Comparison of ENCODE assay signal across 8 cellular contexts in genomic region chr13:19782049-19782726, GRCh38. TPM values are rescaled to one million over a fixed set of nuclear protein-coding genes. Genes with fewer than 3 reads are reported as not detected.
DNase-seq lines count a peak whose midpoint lies in the region; ATAC-seq lines count a peak whose summit lies in the region.

No MANE protein-coding gene starts in this region.

- WGBS in aorta, 2 donors, result 0 to 1% methylated on average over 71 to 77 of the region's 77 CpGs

- peak overlapping the region; percentile 93 to 100 (median 98) for H3K27ac ChIP-seq in BLaER1 treated with 17β-estradiol and CSF1 and Interleukin-3, amounts not matched to agents 10 nM and 100 nM
- H3K27ac ChIP-seq in aorta (ENCODE audit: low read depth in 1 of 2, low read length in 2 of 2), result peak overlapping the region; percentile 65 to 94

- intact Hi-C loops in aorta (cut with DNase I), result loop anchor here (5.0 to 10.0 kb wide), 4 partner anchors 80 to 175 kb away; partner anchors contain the start of genes ZMYM5 (in 2 of the 2), MPHOSPH8 (in 1 of the 2) and ZMYM2 (in 1 of the 2)

- peak; percentile 29 to 60 (median 43) for DNase-seq in T-helper 1 cell
- DNase-seq in anterior cingulate cortex (lab: John Stamatoyannopoulos, UW), result peak in 53 of 58 donors; percentile 27 to 73 (median 53)
- peak; percentile 65 for DNase-seq in hepatic stellate cell (ENCODE audit: low spot score)
- DNase-seq in retina, result peak; percentile 89
- DNase-seq in aorta, result peak; percentile 79 to 86

- H3K4me2 ChIP-seq in BLaER1 treated with 17β-estradiol and CSF1 and Interleukin-3, amounts not matched to agents 10 nM and 100 nM, result peak overlapping the region; percentile 49 to 90 (median 77)

- peaks cover 0 to 24% (median 14%) of the 10 kb centered on the region in 11 experiments; a peak in 15 of 22 replicates for H3K9me3 ChIP-seq in BLaER1 treated with 17β-estradiol and CSF1 and Interleukin-3, amounts not matched to agents 10 nM and 100 nM (replicated peaks in 1 of 11)
- H3K9me3 ChIP-seq in aorta (ENCODE audit: control insufficient read depth, low read length), result no peaks in the 10 kb centered on the region

- H3K36me3 ChIP-seq in BLaER1 treated with 17β-estradiol and CSF1 and Interleukin-3, amounts not matched to agents 10 nM and 100 nM, result peaks cover 0 to 21% (median 16%) of the 10 kb centered on the region in 11 experiments; a peak in 19 of 22 replicates
- no peaks in the 10 kb centered on the region for H3K36me3 ChIP-seq in aorta (ENCODE audit: control insufficient read depth in 1 of 2, insufficient read depth in 2 of 2, low read length in 1 of 2)

- peaks cover 3 to 12% (median 6%) of the 10 kb centered on the region in 10 experiments; a peak in 11 of 20 replicates for H3K4me1 ChIP-seq in BLaER1 treated with 17β-estradiol and CSF1 and Interleukin-3, amounts not matched to agents 10 nM and 100 nM
- no peaks in the 10 kb centered on the region for H3K4me1 ChIP-seq in aorta (ENCODE audit: control insufficient read depth in 1 of 2, insufficient read depth in 2 of 2, low read length in 2 of 2)

- no peaks in the 10 kb centered on the region for H3K27me3 ChIP-seq in BLaER1 treated with 17β-estradiol and CSF1 and Interleukin-3, amounts not matched to agents 10 nM and 100 nM
- no peaks in the 10 kb centered on the region for H3K27me3 ChIP-seq in aorta (ENCODE audit: control insufficient read depth in 1 of 2, insufficient read depth in 2 of 2, low read length in 1 of 2)

- peak overlapping the region; percentile 79 to 98 (median 95) for H3K4me3 ChIP-seq in BLaER1 treated with 17β-estradiol and CSF1 and Interleukin-3, amounts not matched to agents 10 nM and 100 nM
- H3K4me3 ChIP-seq in aorta (ENCODE audit: low read length in 2 of 2), result peak overlapping the region; percentile 81 to 87

- peak overlapping the region; percentile 93 to 100 (median 99) for H3K9ac ChIP-seq in BLaER1 treated with 17β-estradiol and CSF1 and Interleukin-3, amounts not matched to agents 10 nM and 100 nM

- ATAC-seq in GM19397 (IDR thresholded peaks at IDR 0.05; ENCODE audit: unreplicated experiment), result peak; percentile 49
- ATAC-seq in HG03521 (IDR thresholded peaks at IDR 0.05; ENCODE audit: unreplicated experiment), result peak; percentile 40
- ATAC-seq in aorta (ENCODE audit: low FRiP score), result peak; percentile 87

- peaks cover 8 to 28% (median 23%) of the 10 kb centered on the region in 11 experiments; a peak in 20 of 22 replicates for H4K20me1 ChIP-seq in BLaER1 treated with 17β-estradiol and CSF1 and Interleukin-3, amounts not matched to agents 10 nM and 100 nM

RNA-seq across cellular contexts. Expression of gene PSPC1, which starts 0.6 kb away (rescaled TPM):
- 10 to 100 TPM; 44.9 to 61.3 TPM for total RNA-seq in aorta
- 10 to 100 TPM; 17.7 to 29.7 TPM for polyA plus RNA-seq in aorta

Comparison
In these comparisons a context has a peak if more than half of its experiments do, and no peak if none do; other contexts are left out.
1. Peak in every context shown above with its lines: DNase-seq, ATAC-seq, H3K4me3 ChIP-seq and H3K27ac ChIP-seq.